16 cellular contexts compared by ENCODE assay signal in genomic region chr5:24773241-24773640, GRCh38.
"Had no signal": no experiment of that assay in that cellular context is flagged by ENCODE, and none has a peak within 500 bp of the region (broad histone marks: within the 10 kb centered on the region; RNA-seq: fewer than 3 reads in every experiment).

No MANE protein-coding gene starts in this region.

- DNase-seq: activated CD4-positive, alpha-beta memory T cell treated with anti-CD3 and anti-CD28 coated beads for 36 hours; activated gamma-delta T cell; activated naive CD8-positive, alpha-beta T cell treated with anti-CD3 and anti-CD28 coated beads, Interleukin-2, amount 10 ng/mL, durations not matched to agents 7 days and 5 days; activated T-cell treated with anti-CD3 and anti-CD28 coated beads, Interleukin-2, amount 50 U/mL, for 4 hours; aorta; esophagus squamous epithelium; gastrocnemius medialis; mammary epithelial cell; psoas muscle; right lobe of liver; stimulated activated CD4-positive, alpha-beta T cell treated with anti-CD3 and anti-CD28 coated beads, Interleukin-1b, Interleukin-23, amount 100 ng/mL, for 48 hours; T-helper 9 cell; transverse colon had no signal

- H3K27ac Mint-ChIP-seq: activated CD4-positive, alpha-beta memory T cell treated with anti-CD3 and anti-CD28 coated beads for 36 hours; activated naive CD8-positive, alpha-beta T cell treated with anti-CD3 and anti-CD28 coated beads, Interleukin-2, amount 10 ng/mL, durations not matched to agents 7 days and 5 days; natural killer cell treated with Interleukin-12 subunit alpha and Interleukin-12 subunit beta and Interleukin-15 and Interleukin-18, amount 100 ng/mL, for 72 hours; stimulated activated memory B cell treated with anti-CD40 and anti-IgM and Interleukin-4, amounts not matched to agents 10 μg/mL and 1 μg/mL and 100 μg/mL, for 72 hours had no signal

- H3K36me3 Mint-ChIP-seq: activated CD4-positive, alpha-beta memory T cell treated with anti-CD3 and anti-CD28 coated beads for 36 hours; activated naive CD8-positive, alpha-beta T cell treated with anti-CD3 and anti-CD28 coated beads, Interleukin-2, amount 10 ng/mL, durations not matched to agents 7 days and 5 days; stimulated activated memory B cell treated with anti-CD40 and anti-IgM and Interleukin-4, amounts not matched to agents 10 μg/mL and 1 μg/mL and 100 μg/mL, for 72 hours had no signal

- H3K4me1 ChIP-seq: esophagus squamous epithelium, gastrocnemius medialis, psoas muscle, right lobe of liver, transverse colon had no signal

- H3K27ac ChIP-seq: esophagus squamous epithelium, gastrocnemius medialis, psoas muscle, right lobe of liver, transverse colon had no signal

- H3K4me3 Mint-ChIP-seq: activated CD4-positive, alpha-beta memory T cell treated with anti-CD3 and anti-CD28 coated beads for 36 hours; activated naive CD8-positive, alpha-beta T cell treated with anti-CD3 and anti-CD28 coated beads, Interleukin-2, amount 10 ng/mL, durations not matched to agents 7 days and 5 days; activated T-cell treated with anti-CD3 and anti-CD28 coated beads, Interleukin-2, amount 50 U/mL, for 4 hours; natural killer cell treated with Interleukin-12 subunit alpha and Interleukin-12 subunit beta and Interleukin-15 and Interleukin-18, amount 100 ng/mL, for 72 hours; stimulated activated memory B cell treated with anti-CD40 and anti-IgM and Interleukin-4, amounts not matched to agents 10 μg/mL and 1 μg/mL and 100 μg/mL, for 72 hours had no signal

- H3K27me3 Mint-ChIP-seq: activated CD4-positive, alpha-beta memory T cell treated with anti-CD3 and anti-CD28 coated beads for 36 hours; activated naive CD8-positive, alpha-beta T cell treated with anti-CD3 and anti-CD28 coated beads, Interleukin-2, amount 10 ng/mL, durations not matched to agents 7 days and 5 days; natural killer cell treated with Interleukin-12 subunit alpha and Interleukin-12 subunit beta and Interleukin-15 and Interleukin-18, amount 100 ng/mL, for 72 hours; stimulated activated memory B cell treated with anti-CD40 and anti-IgM and Interleukin-4, amounts not matched to agents 10 μg/mL and 1 μg/mL and 100 μg/mL, for 72 hours had no signal

- ATAC-seq: activated T-cell treated with anti-CD3 and anti-CD28 coated beads, Interleukin-2, amount 50 U/mL, for 4 hours; gastrocnemius medialis; left lobe of liver; natural killer cell treated with Interleukin-12 subunit alpha and Interleukin-12 subunit beta and Interleukin-15 and Interleukin-18, amount 100 ng/mL, for 72 hours; psoas muscle; right lobe of liver; stimulated activated memory B cell treated with anti-CD40 and anti-IgM and Interleukin-4, amounts not matched to agents 10 μg/mL and 1 μg/mL and 100 μg/mL, for 72 hours had no signal

- H3K4me3 ChIP-seq: esophagus squamous epithelium, gastrocnemius medialis, psoas muscle, right lobe of liver, transverse colon had no signal

- H3K4me1 Mint-ChIP-seq: activated naive CD8-positive, alpha-beta T cell treated with anti-CD3 and anti-CD28 coated beads, Interleukin-2, amount 10 ng/mL, durations not matched to agents 7 days and 5 days; stimulated activated memory B cell treated with anti-CD40 and anti-IgM and Interleukin-4, amounts not matched to agents 10 μg/mL and 1 μg/mL and 100 μg/mL, for 72 hours had no signal

- H3K9me3 ChIP-seq: gastrocnemius medialis, psoas muscle, right lobe of liver, transverse colon had no signal

- H3K27me3 ChIP-seq: esophagus squamous epithelium, gastrocnemius medialis, right lobe of liver, transverse colon had no signal

- H3K36me3 ChIP-seq: esophagus squamous epithelium, gastrocnemius medialis, right lobe of liver, transverse colon had no signal
